ENCODE assay signal across 21 cellular contexts in genomic region chr2:98164256-98164655, GRCh38.
DNase-seq lines count a peak whose midpoint lies in the region; ATAC-seq and TF ChIP-seq lines count a peak whose summit lies in the region.
"Had no signal": no experiment of that assay in that cellular context is flagged by ENCODE, and none has a peak within 500 bp of the region (broad histone marks: within the 10 kb centered on the region; RNA-seq: fewer than 3 reads in every experiment).

No MANE protein-coding gene starts in this region.

- H3K27ac ChIP-seq in left ventricle myocardium inferior (replicated peaks) (peak overlapping the region; percentile 94), right atrium auricular region (peak overlapping the region; percentile 89 to 93), psoas muscle (peak overlapping the region; percentile 94)
- H3K27ac ChIP-seq: A549, KMS-11, SJSA1 had no signal

- no peaks in the 10 kb centered on the region for H3K36me3 Mint-ChIP-seq in naive thymus-derived CD8-positive, alpha-beta T cell

- H3K27me3 ChIP-seq in left ventricle myocardium inferior (ENCODE audit: low read depth): no peaks in the 10 kb centered on the region
- no peaks in the 10 kb centered on the region for H3K27me3 ChIP-seq in right atrium auricular region
- no peaks in the 10 kb centered on the region for H3K27me3 ChIP-seq in psoas muscle (ENCODE audit: insufficient read depth in 3 of 3, low read length in 2 of 3)
- H3K27me3 ChIP-seq: SJSA1 had no signal

- peaks cover 0 to 1% (median 0%) of the 10 kb centered on the region in 9 donors for H3K9me3 Mint-ChIP-seq in naive thymus-derived CD8-positive, alpha-beta T cell

- H3K4me1 ChIP-seq in left ventricle myocardium inferior: peaks cover 56% of the 10 kb centered on the region
- peaks cover 0 to 56% of the 10 kb centered on the region in 2 donors for H3K4me1 ChIP-seq in right atrium auricular region
- H3K4me1 ChIP-seq in psoas muscle: peaks cover 57% of the 10 kb centered on the region
- H3K4me1 ChIP-seq: A549, SJSA1 had no signal

- TF ChIP-seq CTCF in left ventricle myocardium inferior (IDR thresholded peaks at IDR 0.05; ENCODE audit: borderline replicate concordance): no peak
- no peak for TF ChIP-seq CTCF in right atrium auricular region (IDR thresholded peaks at IDR 0.05)
- TF ChIP-seq CTCF in psoas muscle (IDR thresholded peaks at IDR 0.05): no peak

- intact Hi-C loops in left ventricle myocardium inferior (cut with micrococcal nuclease) (no loop called here), Right ventricle myocardium inferior (cut with DNase I) (loop anchor here (5.0 to 10.0 kb wide), 3 partner anchors 152 to 359 kb away; partner anchors contain the start of gene TMEM131), psoas muscle (cut with DNase I) (loop anchor here in 1 of 2 donors (5.0 to 10.0 kb wide), 2 partner anchors 229 to 297 kb away; no protein-coding TSS in a partner anchor)

- DNase-seq in left ventricle myocardium inferior (no peak), Right ventricle myocardium inferior (ENCODE audit: missing footprints) (no peak), right atrium auricular region (ENCODE audit: low spot score) (no peak), psoas muscle (no peak), NCI-H526 treated with DMSO at 0.1 percent for 48 hours (lab: John Stamatoyannopoulos, UW) (no peak)
- DNase-seq in naive thymus-derived CD8-positive, alpha-beta T cell: no peak
- DNase-seq: DMS53, GDM1, IMR-90, NCI-H1105, NCI-H146, NCI-H2029, NCI-H226, NCI-H510A treated with DMSO at 0.1 percent for 48 hours, NCI-H774 had no signal

- H3K4me3 ChIP-seq in left ventricle myocardium inferior (no peak overlapping the region), right atrium auricular region (no peak overlapping the region), psoas muscle (no peak overlapping the region)
- H3K4me3 ChIP-seq: A549, SJSA1 had no signal

- H3K36me3 ChIP-seq in left ventricle myocardium inferior: no peaks in the 10 kb centered on the region
- no peaks in the 10 kb centered on the region for H3K36me3 ChIP-seq in right atrium auricular region
- no peaks in the 10 kb centered on the region for H3K36me3 ChIP-seq in psoas muscle (ENCODE audit: insufficient read depth in 1 of 2, low read depth in 1 of 2)
- H3K36me3 ChIP-seq: SJSA1 had no signal

- H3K9me3 ChIP-seq in left ventricle myocardium inferior (replicated peaks): no peaks in the 10 kb centered on the region
- no peaks in the 10 kb centered on the region for H3K9me3 ChIP-seq in right atrium auricular region
- H3K9me3 ChIP-seq in psoas muscle: no peaks in the 10 kb centered on the region
- H3K9me3 ChIP-seq: A549, SJSA1 had no signal

- 24 to 58% (median 34%) methylated on average over 2 of the region's 2 CpGs for WGBS in psoas muscle, 3 donors

- no peaks in the 10 kb centered on the region for H3K4me1 Mint-ChIP-seq in naive thymus-derived CD8-positive, alpha-beta T cell
- H3K4me1 Mint-ChIP-seq: B cell had no signal

- H3K27me3 Mint-ChIP-seq in naive thymus-derived CD8-positive, alpha-beta T cell: peaks cover 9 to 54% (median 22%) of the 10 kb centered on the region in 5 donors

- POLR2A ChIA-PET in naive thymus-derived CD8-positive, alpha-beta T cell (lab: Charles Lee): no interaction called here

- H3K4me3 Mint-ChIP-seq in naive thymus-derived CD8-positive, alpha-beta T cell: no peak overlapping the region
- H3K4me3 Mint-ChIP-seq: B cell had no signal

- ATAC-seq in Right ventricle myocardium inferior (no peak), psoas muscle (peak; percentile 49 to 65 (median 56)), GM18909 (IDR thresholded peaks at IDR 0.05; ENCODE audit: poor library complexity, unreplicated experiment) (no peak)
- ATAC-seq in naive thymus-derived CD8-positive, alpha-beta T cell: no peak
- ATAC-seq: A549, Panc1 had no signal

- H3K27ac Mint-ChIP-seq in naive thymus-derived CD8-positive, alpha-beta T cell: no peak overlapping the region
- H3K27ac Mint-ChIP-seq: B cell had no signal

Comparison
In these comparisons a context has a peak if more than half of its experiments do, and no peak if none do; other contexts are left out.
1. ATAC-seq: peak in psoas muscle (4 of 4); none in Right ventricle myocardium inferior (single experiment), naive thymus-derived CD8-positive, alpha-beta T cell (0 of 2) and GM18909 (single experiment).
2. Peak in every context shown above with its lines, with median percentiles within 50 percentile points of each other: H3K27ac ChIP-seq.